In the genomic region with DNA sequence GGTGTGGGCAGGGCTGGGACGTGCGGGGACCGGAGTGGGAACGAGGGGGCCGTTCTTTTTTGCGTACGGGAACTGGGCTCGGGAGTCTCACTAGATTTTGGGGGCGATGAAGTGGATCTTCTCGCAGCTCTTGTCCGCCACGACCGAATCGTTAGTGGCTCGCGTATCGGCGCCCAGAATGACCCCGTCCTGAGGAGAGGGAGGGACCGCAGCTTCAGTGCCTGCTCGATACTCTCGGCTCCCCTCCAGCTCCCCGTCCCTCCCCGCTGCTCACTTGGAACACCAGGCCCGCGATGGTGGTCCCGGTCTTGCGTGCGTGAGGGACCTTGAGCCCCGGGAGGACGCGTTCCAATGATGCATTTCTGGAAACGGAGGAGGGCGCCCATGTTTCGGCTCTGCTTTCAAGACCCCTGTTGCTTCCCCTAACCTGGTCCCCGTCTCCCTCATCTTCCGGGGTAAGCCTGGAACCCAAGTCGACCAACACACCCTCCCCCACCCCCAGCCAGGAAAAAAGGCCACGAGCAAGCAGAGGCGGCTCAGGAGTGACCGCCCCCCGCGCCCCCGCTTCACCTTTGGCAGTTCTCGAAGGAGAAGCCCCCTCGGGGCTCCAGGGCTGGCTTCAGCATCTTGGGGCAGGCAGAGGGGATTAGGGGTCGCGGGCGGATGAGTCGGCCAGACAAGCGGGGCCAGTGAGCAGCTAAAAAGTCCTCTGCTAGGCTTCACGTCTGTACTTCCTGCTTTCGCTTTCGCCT, we compare ENCODE assay signal across 8 cellular contexts. TPM values are rescaled to one million over a fixed set of nuclear protein-coding genes. Genes with fewer than 3 reads are reported as not detected.
DNase-seq lines count a peak whose midpoint lies in the region; ATAC-seq and TF ChIP-seq lines count a peak whose summit lies in the region.

A gene (minus strand): TSS at position 727 of the 752 bp plus-strand sequence. CDS start 101 bp downstream, at position 626.

- H2AFZ ChIP-seq in Karpas-422 (ENCODE audit: low read length), result no peak within 1 kb of the TSS

- CTCF ChIA-PET in activated CD4-positive, alpha-beta memory T cell treated with anti-CD3 and anti-CD28 coated beads, Interleukin-2, amount 10 ng/mL, durations not matched to agents 7 days and 5 days (lab: Charles Lee), result interaction anchor here (0.5 to 4.3 kb wide), 20 partner anchors 10 to 415 kb away, joined by 3 to 22 read pairs (median 4); a partner anchor contains a TSS

- ATAC-seq in GM18505 (IDR thresholded peaks at IDR 0.05; ENCODE audit: unreplicated experiment), result no peak

- H3K4me2 ChIP-seq in Karpas-422 (ENCODE audit: low read depth, low read length, poor library complexity, severe bottlenecking), result peak within 1 kb of the TSS; percentile 77

- H3K4me3 ChIP-seq in AG10803 (ENCODE audit: low read length), result peak within 1 kb of the TSS; percentile 98
- peak within 1 kb of the TSS; percentile 91 for H3K4me3 ChIP-seq in Karpas-422 (ENCODE audit: low read length)
- H3K4me3 ChIP-seq in stomach smooth muscle (ENCODE audit: low read length in 2 of 2), result peak within 1 kb of the TSS; percentile 98

- POLR2A ChIA-PET in activated CD4-positive, alpha-beta memory T cell treated with anti-CD3 and anti-CD28 coated beads, Interleukin-2, amount 10 ng/mL, durations not matched to agents 7 days and 5 days (lab: Charles Lee), result interaction anchor here (0.7 to 5.2 kb wide), 65 partner anchors 9 to 692 kb away, joined by 3 to 42 read pairs (median 5); a partner anchor contains a TSS

- H3K27me3 Mint-ChIP-seq in activated CD4-positive, alpha-beta memory T cell treated with anti-CD3 and anti-CD28 coated beads, Interleukin-2, amount 10 ng/mL, durations not matched to agents 7 days and 5 days, result no peaks in the 10 kb centered on the region

- peak within 1 kb of the TSS; percentile 100 for H3K4me3 Mint-ChIP-seq in activated CD4-positive, alpha-beta memory T cell treated with anti-CD3 and anti-CD28 coated beads, Interleukin-2, amount 10 ng/mL, durations not matched to agents 7 days and 5 days

- H3K9me3 Mint-ChIP-seq in activated CD4-positive, alpha-beta memory T cell treated with anti-CD3 and anti-CD28 coated beads, Interleukin-2, amount 10 ng/mL, durations not matched to agents 7 days and 5 days, result no peaks in the 10 kb centered on the region

- H3K36me3 ChIP-seq in Karpas-422 (ENCODE audit: insufficient read depth, low read length) (peaks cover 19% of the 10 kb centered on the region; the same call in 1 of the 2 replicates), stomach smooth muscle (ENCODE audit: control insufficient read depth in 2 of 2, insufficient read depth in 2 of 2, low read length in 2 of 2) (peaks cover 7 to 13% of the 10 kb centered on the region in 2 donors)

- peak; percentile 78 for TF ChIP-seq POLR2A in GM18505 (IDR thresholded peaks at IDR 0.05; ENCODE audit: borderline replicate concordance, extremely low read depth, insufficient read depth, insufficient read length)

- H3K9me3 ChIP-seq in Karpas-422 (ENCODE audit: low read length), result no peaks in the 10 kb centered on the region
- H3K9me3 ChIP-seq in stomach smooth muscle (ENCODE audit: control insufficient read depth in 2 of 2, low read length in 2 of 2), result no peaks in the 10 kb centered on the region

- no peak for TF ChIP-seq CTCF in AG10803 (conservative IDR thresholded peaks at IDR 0.05; ENCODE audit: low read length)

- DNase-seq in AG10803 (ENCODE audit: low read depth), result peak; percentile 65
- no peak for DNase-seq in Karpas-422
- DNase-seq in activated CD4-positive, alpha-beta memory T cell treated with anti-CD3 and anti-CD28 coated beads, Interleukin-2, amount 10 ng/mL, durations not matched to agents 7 days and 5 days, result no peak
- DNase-seq in epidermal melanocyte (ENCODE audit: insufficient read length, low spot score), result peak; percentile 80
- DNase-seq in midbrain (lab: John Stamatoyannopoulos, UW), result peak; percentile 29
- DNase-seq in NCI-H187 treated with DMSO at 0.1 percent for 48 hours (lab: John Stamatoyannopoulos, UW), result no peak

- H3K9ac ChIP-seq in Karpas-422 (ENCODE audit: low read length) (peak within 1 kb of the TSS; percentile 98), stomach smooth muscle (ENCODE audit: low read length in 2 of 2) (peak within 1 kb of the TSS; percentile 84)

- H3K27ac Mint-ChIP-seq in activated CD4-positive, alpha-beta memory T cell treated with anti-CD3 and anti-CD28 coated beads, Interleukin-2, amount 10 ng/mL, durations not matched to agents 7 days and 5 days, result peak within 1 kb of the TSS; percentile 97

- no peaks in the 10 kb centered on the region; the same call in 1 of the 2 replicates for H4K20me1 ChIP-seq in Karpas-422 (ENCODE audit: insufficient read depth, low read depth, low read length)

- peaks cover 47% of the 10 kb centered on the region for H3K4me1 Mint-ChIP-seq in activated CD4-positive, alpha-beta memory T cell treated with anti-CD3 and anti-CD28 coated beads, Interleukin-2, amount 10 ng/mL, durations not matched to agents 7 days and 5 days

- peaks cover 34% of the 10 kb centered on the region for H3K79me2 ChIP-seq in Karpas-422 (ENCODE audit: low read length)

- peaks cover 59% of the 10 kb centered on the region for H3K36me3 Mint-ChIP-seq in activated CD4-positive, alpha-beta memory T cell treated with anti-CD3 and anti-CD28 coated beads, Interleukin-2, amount 10 ng/mL, durations not matched to agents 7 days and 5 days (ENCODE audit: low read depth)

- peak within 1 kb of the TSS; percentile 89 for H3K27ac ChIP-seq in Karpas-422 (ENCODE audit: low read length)
- peak within 1 kb of the TSS; percentile 76 for H3K27ac ChIP-seq in stomach smooth muscle (ENCODE audit: low read length)

- H3K27me3 ChIP-seq in Karpas-422 (ENCODE audit: low read length), result no peaks in the 10 kb centered on the region
- H3K27me3 ChIP-seq in stomach smooth muscle (ENCODE audit: control insufficient read depth in 1 of 2, insufficient read depth in 2 of 2, low read length in 2 of 2), result no peaks in the 10 kb centered on the region

- H3K4me1 ChIP-seq in Karpas-422 (ENCODE audit: low read length) (peaks cover 27% of the 10 kb centered on the region), stomach smooth muscle (ENCODE audit: control insufficient read depth, insufficient read depth, low read length) (peaks cover 29% of the 10 kb centered on the region)

- H3K9me2 ChIP-seq in Karpas-422 (replicated peaks; ENCODE audit: insufficient read depth, low read length), result no peaks in the 10 kb centered on the region

RNA-seq across cellular contexts. Expression of the gene that starts here (rescaled TPM):
- 92.4 and 264 TPM in 2 replicates for total RNA-seq in Karpas-422 (2014; rRNA removed; shearing (Covaris generic); ENCODE audit: low replicate concordance)
- total RNA-seq in activated CD4-positive, alpha-beta memory T cell treated with anti-CD3 and anti-CD28 coated beads, Interleukin-2, amount 10 ng/mL, durations not matched to agents 7 days and 5 days, result 100 to 1,000 TPM; 236 to 241 TPM

Comparison
In these comparisons a context has a peak if more than half of its experiments do, and no peak if none do; other contexts are left out.
1. DNase-seq: peak in AG10803 (single experiment), epidermal melanocyte (single experiment) and midbrain (single experiment); none in Karpas-422 (single experiment), activated CD4-positive, alpha-beta memory T cell treated with anti-CD3 and anti-CD28 coated beads, Interleukin-2, amount 10 ng/mL, durations not matched to agents 7 days and 5 days (single experiment) and NCI-H187 treated with DMSO at 0.1 percent for 48 hours (single experiment).
2. Peak in every context shown above with its lines, with median percentiles within 50 percentile points of each other: H3K4me3 ChIP-seq.